In genomic region chr3:139774570-139775302, GRCh38 we compare ENCODE assay signal across 10 cellular contexts.
A peak's percentile ranks its signal among the peaks of the same experiment; 100 is the strongest.
DNase-seq lines count a peak whose midpoint lies in the region; ATAC-seq and TF ChIP-seq lines count a peak whose summit lies in the region.
"Had no signal": no experiment of that assay in that cellular context is flagged by ENCODE, and none has a peak within 500 bp of the region (broad histone marks: within the 10 kb centered on the region; RNA-seq: fewer than 3 reads in every experiment).

No MANE protein-coding gene starts in this region.

- no peak overlapping the region for H3K9ac ChIP-seq in neural progenitor cell

- H2AFZ ChIP-seq in neural progenitor cell (replicated peaks) = no peak overlapping the region

- H3K4me1 Mint-ChIP-seq in neural progenitor cell = peaks cover 20% of the 10 kb centered on the region
- H3K4me1 Mint-ChIP-seq in stimulated activated naive B cell treated with anti-CD40 and anti-IgM and Interleukin-4, amounts not matched to agents 10 μg/mL and 1 μg/mL and 100 μg/mL, for 72 hours = no peaks in the 10 kb centered on the region

- ATAC-seq in stimulated activated naive B cell treated with anti-CD40 and anti-IgM and Interleukin-4, amounts not matched to agents 10 μg/mL and 1 μg/mL and 100 μg/mL, for 72 hours (replicated peaks) = no peak
- no peak for ATAC-seq in HG03439 (IDR thresholded peaks at IDR 0.05; ENCODE audit: unreplicated experiment)

- peak; percentile 81 for DNase-seq in Daoy (ENCODE audit: low read depth)
- peak; percentile 89 for DNase-seq in NCI-H2107 treated with DMSO at 0.1 percent for 48 hours (lab: John Stamatoyannopoulos, UW; ENCODE audit: unreplicated experiment)
- DNase-seq in fibroblast of gingiva (ENCODE audit: low read depth) = peak; percentile 44
- peak; percentile 86 for DNase-seq in neural progenitor cell (ENCODE audit: low spot score)
- no peak for DNase-seq in stimulated activated naive B cell treated with anti-CD40 and anti-IgM and Interleukin-4, amounts not matched to agents 10 μg/mL and 1 μg/mL and 100 μg/mL, for 72 hours
- DNase-seq in activated CD4-positive, CD25-positive, alpha-beta regulatory T cell (lab: John Stamatoyannopoulos, UW) = no peak
- no peak for DNase-seq in activated naive CD4-positive, alpha-beta T cell (lab: John Stamatoyannopoulos, UW)
- DNase-seq: NCI-H226; stimulated activated CD4-positive, alpha-beta T cell treated with anti-CD3 and anti-CD28 coated beads, Interleukin-12 subunit alpha, Interleukin-12 subunit beta, amount 100 ng/mL, for 4 hours had no signal

- no peaks in the 10 kb centered on the region for H3K36me3 ChIP-seq in neural progenitor cell

- H3K36me3 Mint-ChIP-seq in neural progenitor cell = no peaks in the 10 kb centered on the region
- H3K36me3 Mint-ChIP-seq in stimulated activated naive B cell treated with anti-CD40 and anti-IgM and Interleukin-4, amounts not matched to agents 10 μg/mL and 1 μg/mL and 100 μg/mL, for 72 hours = no peaks in the 10 kb centered on the region

- TF ChIP-seq CTCF in neural progenitor cell (IDR thresholded peaks at IDR 0.05) = no peak

- peaks cover 9% of the 10 kb centered on the region for H3F3A ChIP-seq in neural progenitor cell (ENCODE audit: low read depth)

- peaks cover 3% of the 10 kb centered on the region for H3K27me3 Mint-ChIP-seq in neural progenitor cell (ENCODE audit: insufficient read depth, low read depth)
- peaks cover 5% of the 10 kb centered on the region in 2 donors for H3K27me3 Mint-ChIP-seq in stimulated activated naive B cell treated with anti-CD40 and anti-IgM and Interleukin-4, amounts not matched to agents 10 μg/mL and 1 μg/mL and 100 μg/mL, for 72 hours

- no peaks in the 10 kb centered on the region for H4K20me1 ChIP-seq in neural progenitor cell (ENCODE audit: low read depth)

- H3K27me3 ChIP-seq in neural progenitor cell = no peaks in the 10 kb centered on the region

- H3K9me3 Mint-ChIP-seq in neural progenitor cell = no peaks in the 10 kb centered on the region
- H3K9me3 Mint-ChIP-seq in stimulated activated naive B cell treated with anti-CD40 and anti-IgM and Interleukin-4, amounts not matched to agents 10 μg/mL and 1 μg/mL and 100 μg/mL, for 72 hours = no peaks in the 10 kb centered on the region

- H3K79me2 ChIP-seq in neural progenitor cell (ENCODE audit: low read depth) = no peaks in the 10 kb centered on the region

- H3K4me3 ChIP-seq in neural progenitor cell = no peak overlapping the region

- peak overlapping the region; percentile 40 for H3K27ac Mint-ChIP-seq in neural progenitor cell
- no peak overlapping the region for H3K27ac Mint-ChIP-seq in stimulated activated naive B cell treated with anti-CD40 and anti-IgM and Interleukin-4, amounts not matched to agents 10 μg/mL and 1 μg/mL and 100 μg/mL, for 72 hours

- H3K4me2 ChIP-seq in neural progenitor cell = peak overlapping the region; percentile 54

- H3K4me3 Mint-ChIP-seq in neural progenitor cell = no peak overlapping the region
- H3K4me3 Mint-ChIP-seq in stimulated activated naive B cell treated with anti-CD40 and anti-IgM and Interleukin-4, amounts not matched to agents 10 μg/mL and 1 μg/mL and 100 μg/mL, for 72 hours = no peak overlapping the region

- H3K9me3 ChIP-seq in neural progenitor cell (ENCODE audit: low read depth) = no peaks in the 10 kb centered on the region

- peaks cover 13% of the 10 kb centered on the region for H3K4me1 ChIP-seq in neural progenitor cell

- peak overlapping the region; percentile 22 for H3K27ac ChIP-seq in neural progenitor cell

Comparison
In these comparisons a context has a peak if more than half of its experiments do, and no peak if none do; other contexts are left out.
1. DNase-seq: peak in Daoy (single experiment), NCI-H2107 treated with DMSO at 0.1 percent for 48 hours (single experiment), fibroblast of gingiva (single experiment) and neural progenitor cell (single experiment); none in stimulated activated naive B cell treated with anti-CD40 and anti-IgM and Interleukin-4, amounts not matched to agents 10 μg/mL and 1 μg/mL and 100 μg/mL, for 72 hours (single experiment), activated CD4-positive, CD25-positive, alpha-beta regulatory T cell (0 of 4) and activated naive CD4-positive, alpha-beta T cell (0 of 4).